ENCODE assay signal across 8 cellular contexts in genomic region chr9:100426194-100426531, GRCh38.
DNase-seq lines count a peak whose midpoint lies in the region; ATAC-seq and TF ChIP-seq lines count a peak whose summit lies in the region.

No MANE protein-coding gene starts in this region.

- H3K27me3 Mint-ChIP-seq in nephron progenitor cell (ENCODE audit: low read depth, poor library complexity), result peaks cover 8% of the 10 kb centered on the region

- H3K9me3 Mint-ChIP-seq in nephron progenitor cell, result no peaks in the 10 kb centered on the region

- H3K4me1 Mint-ChIP-seq in nephron progenitor cell, result peaks cover 43% of the 10 kb centered on the region

- peak overlapping the region; percentile 65 for H3K27ac ChIP-seq in BLaER1
- peak overlapping the region; percentile 82 to 93 for H3K27ac ChIP-seq in coronary artery

- TF ChIP-seq CTCF in LNCaP clone FGC (IDR thresholded peaks at IDR 0.05; ENCODE audit: control insufficient read depth, extremely low read depth, insufficient read depth) (no peak), coronary artery (IDR thresholded peaks at IDR 0.05) (no peak), nephron progenitor cell (IDR thresholded peaks at IDR 0.05) (no peak)

- H4K20me1 ChIP-seq in BLaER1, result 0 out of 2 replicates have a peak, but pooled peaks cover under 1% of the 10 kb centered on the region

- H3K36me3 Mint-ChIP-seq in nephron progenitor cell (ENCODE audit: low read depth), result peaks cover 21% of the 10 kb centered on the region

- no peak for DNase-seq in LNCaP clone FGC (ENCODE audit: low read depth)
- no peak for DNase-seq in coronary artery (ENCODE audit: low spot score)
- DNase-seq in nephron progenitor cell, result no peak
- DNase-seq in OCI-M2 (lab: John Stamatoyannopoulos, UW; ENCODE audit: unreplicated experiment), result no peak
- DNase-seq in NCI-H2081 treated with DMSO at 0.1 percent for 48 hours (lab: John Stamatoyannopoulos, UW), result no peak

- H3K4me1 ChIP-seq in BLaER1, result peaks cover 25% of the 10 kb centered on the region

- H3K27ac Mint-ChIP-seq in nephron progenitor cell, result peak overlapping the region; percentile 99

- no peaks in the 10 kb centered on the region for H3K27me3 ChIP-seq in BLaER1

- H3K9ac ChIP-seq in BLaER1, result peak overlapping the region; percentile 75

- H3K4me2 ChIP-seq in BLaER1, result peak overlapping the region; percentile 73

- H3K36me3 ChIP-seq in BLaER1, result 0 out of 2 replicates have a peak, but pooled peaks cover 5% of the 10 kb centered on the region

- ATAC-seq in HG02981 (IDR thresholded peaks at IDR 0.05; ENCODE audit: unreplicated experiment) (no peak), GM21529 (IDR thresholded peaks at IDR 0.05; ENCODE audit: unreplicated experiment) (no peak)

- H3K4me3 ChIP-seq in BLaER1, result peak overlapping the region; percentile 88
- peak overlapping the region; percentile 48 for H3K4me3 ChIP-seq in LNCaP clone FGC (ENCODE audit: low read depth, low read length)
- H3K4me3 ChIP-seq in coronary artery, result peak overlapping the region; percentile 76

- peak overlapping the region; percentile 94 for H3K4me3 Mint-ChIP-seq in nephron progenitor cell

- H3K9me3 ChIP-seq in BLaER1, result no peaks in the 10 kb centered on the region
